1 cellular context compared by ENCODE assay signal in the genomic region with DNA sequence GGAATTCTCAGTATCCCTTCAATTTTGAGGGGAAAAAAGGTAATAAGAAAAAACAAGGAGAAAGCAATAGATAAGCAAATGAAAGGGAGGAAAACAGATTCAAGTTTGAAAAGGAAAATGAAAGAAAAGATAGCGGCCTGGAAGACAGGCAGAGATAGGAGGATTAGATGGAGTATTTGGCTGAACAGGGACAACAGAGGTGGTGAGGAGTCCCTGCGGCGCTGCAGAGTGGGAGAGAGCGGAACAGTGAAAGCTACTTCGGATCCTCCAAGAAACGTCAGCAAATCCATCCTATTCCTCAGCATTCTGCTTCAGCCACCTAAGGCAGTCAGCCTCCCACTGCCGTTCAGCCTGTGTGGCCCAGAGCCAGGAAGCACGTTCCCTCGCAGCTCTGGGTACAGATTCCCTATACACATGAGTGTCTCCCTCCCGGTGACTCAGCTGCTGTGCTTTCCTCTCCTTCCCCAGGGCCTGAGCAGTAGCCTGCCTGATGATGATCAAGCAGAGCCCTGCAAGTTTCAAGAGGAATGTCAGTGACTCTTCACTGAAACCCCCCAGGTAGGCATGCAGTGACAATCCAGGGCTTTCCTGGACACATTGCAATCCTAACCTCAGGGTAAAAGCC.
A peak's percentile ranks its signal among the peaks of the same experiment; 100 is the strongest.
TF ChIP-seq lines count a peak whose summit lies in the region.

No MANE protein-coding gene starts in this region.

TF ChIP-seq in A549, 52 proteins besides CTCF, POLR2A, EP300 and RAD21 (continued from another document):
- TF ChIP-seq, protein P1, sequence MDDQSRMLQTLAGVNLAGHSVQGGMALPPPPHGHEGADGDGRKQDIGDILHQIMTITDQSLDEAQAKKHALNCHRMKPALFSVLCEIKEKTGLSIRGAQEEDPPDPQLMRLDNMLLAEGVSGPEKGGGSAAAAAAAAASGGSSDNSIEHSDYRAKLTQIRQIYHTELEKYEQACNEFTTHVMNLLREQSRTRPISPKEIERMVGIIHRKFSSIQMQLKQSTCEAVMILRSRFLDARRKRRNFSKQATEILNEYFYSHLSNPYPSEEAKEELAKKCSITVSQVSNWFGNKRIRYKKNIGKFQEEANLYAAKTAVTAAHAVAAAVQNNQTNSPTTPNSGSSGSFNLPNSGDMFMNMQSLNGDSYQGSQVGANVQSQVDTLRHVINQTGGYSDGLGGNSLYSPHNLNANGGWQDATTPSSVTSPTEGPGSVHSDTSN (IDR thresholded peaks at IDR 0.05): no peak
- TF ChIP-seq EHF (CRISPR knock-in tag; IDR thresholded peaks at IDR 0.05) (no peak), CHD2 (IDR thresholded peaks at IDR 0.05; ENCODE audit: low read length, partially characterized antibody) (no peak), RFX5 (IDR thresholded peaks at IDR 0.05) (no peak), MAFK (IDR thresholded peaks at IDR 0.05; ENCODE audit: partially characterized antibody) (peak; percentile 62), MAZ (IDR thresholded peaks at IDR 0.05; ENCODE audit: borderline replicate concordance, low read depth, low read length) (no peak), CHD4 (IDR thresholded peaks at IDR 0.05; ENCODE audit: borderline replicate concordance) (no peak), FOXS1 (CRISPR knock-in tag; IDR thresholded peaks at IDR 0.05) (no peak), MYC (IDR thresholded peaks at IDR 0.05; ENCODE audit: borderline replicate concordance, low read length) (no peak), RNF2 (IDR thresholded peaks at IDR 0.05; ENCODE audit: borderline replicate concordance, low read depth) (no peak), KDM1A (IDR thresholded peaks at IDR 0.05; ENCODE audit: low read depth) (no peak), FOSB (CRISPR knock-in tag; IDR thresholded peaks at IDR 0.05) (no peak), TP53 (CRISPR knock-in tag; IDR thresholded peaks at IDR 0.05) (no peak), POLR2AphosphoS2 (conservative IDR thresholded peaks at IDR 0.05; ENCODE audit: low read length) (no peak), NPAS2 (CRISPR knock-in tag; IDR thresholded peaks at IDR 0.05; ENCODE audit: borderline replicate concordance) (no peak), FOSL2 (IDR thresholded peaks at IDR 0.05) (peak; percentile 61), FOSL2 (CRISPR knock-in tag; IDR thresholded peaks at IDR 0.05) (peak; percentile 78), RARB (CRISPR knock-in tag; IDR thresholded peaks at IDR 0.05) (no peak)
- TF ChIP-seq, protein P2, sequence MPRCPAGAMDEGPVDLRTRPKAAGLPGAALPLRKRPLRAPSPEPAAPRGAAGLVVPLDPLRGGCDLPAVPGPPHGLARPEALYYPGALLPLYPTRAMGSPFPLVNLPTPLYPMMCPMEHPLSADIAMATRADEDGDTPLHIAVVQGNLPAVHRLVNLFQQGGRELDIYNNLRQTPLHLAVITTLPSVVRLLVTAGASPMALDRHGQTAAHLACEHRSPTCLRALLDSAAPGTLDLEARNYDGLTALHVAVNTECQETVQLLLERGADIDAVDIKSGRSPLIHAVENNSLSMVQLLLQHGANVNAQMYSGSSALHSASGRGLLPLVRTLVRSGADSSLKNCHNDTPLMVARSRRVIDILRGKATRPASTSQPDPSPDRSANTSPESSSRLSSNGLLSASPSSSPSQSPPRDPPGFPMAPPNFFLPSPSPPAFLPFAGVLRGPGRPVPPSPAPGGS (IDR thresholded peaks at IDR 0.05): no peak
- TF ChIP-seq, protein P3, sequence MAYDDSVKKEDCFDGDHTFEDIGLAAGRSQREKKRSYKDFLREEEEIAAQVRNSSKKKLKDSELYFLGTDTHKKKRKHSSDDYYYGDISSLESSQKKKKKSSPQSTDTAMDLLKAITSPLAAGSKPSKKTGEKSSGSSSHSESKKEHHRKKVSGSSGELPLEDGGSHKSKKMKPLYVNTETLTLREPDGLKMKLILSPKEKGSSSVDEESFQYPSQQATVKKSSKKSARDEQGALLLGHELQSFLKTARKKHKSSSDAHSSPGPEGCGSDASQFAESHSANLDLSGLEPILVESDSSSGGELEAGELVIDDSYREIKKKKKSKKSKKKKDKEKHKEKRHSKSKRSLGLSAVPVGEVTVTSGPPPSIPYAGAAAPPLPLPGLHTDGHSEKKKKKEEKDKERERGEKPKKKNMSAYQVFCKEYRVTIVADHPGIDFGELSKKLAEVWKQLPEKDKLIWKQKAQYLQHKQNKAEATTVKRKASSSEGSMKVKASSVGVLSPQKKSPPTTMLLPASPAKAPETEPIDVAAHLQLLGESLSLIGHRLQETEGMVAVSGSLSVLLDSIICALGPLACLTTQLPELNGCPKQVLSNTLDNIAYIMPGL (CRISPR knock-in tag; IDR thresholded peaks at IDR 0.05; ENCODE audit: borderline replicate concordance): no peak
- TF ChIP-seq, protein P4, sequence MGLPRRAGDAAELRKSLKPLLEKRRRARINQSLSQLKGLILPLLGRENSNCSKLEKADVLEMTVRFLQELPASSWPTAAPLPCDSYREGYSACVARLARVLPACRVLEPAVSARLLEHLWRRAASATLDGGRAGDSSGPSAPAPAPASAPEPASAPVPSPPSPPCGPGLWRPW (IDR thresholded peaks at IDR 0.05): no peak
- TF ChIP-seq, protein P5, sequence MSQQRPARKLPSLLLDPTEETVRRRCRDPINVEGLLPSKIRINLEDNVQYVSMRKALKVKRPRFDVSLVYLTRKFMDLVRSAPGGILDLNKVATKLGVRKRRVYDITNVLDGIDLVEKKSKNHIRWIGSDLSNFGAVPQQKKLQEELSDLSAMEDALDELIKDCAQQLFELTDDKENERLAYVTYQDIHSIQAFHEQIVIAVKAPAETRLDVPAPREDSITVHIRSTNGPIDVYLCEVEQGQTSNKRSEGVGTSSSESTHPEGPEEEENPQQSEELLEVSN (IDR thresholded peaks at IDR 0.05; ENCODE audit: borderline replicate concordance, low read depth): peak; percentile 76
- TF ChIP-seq, protein P6, sequence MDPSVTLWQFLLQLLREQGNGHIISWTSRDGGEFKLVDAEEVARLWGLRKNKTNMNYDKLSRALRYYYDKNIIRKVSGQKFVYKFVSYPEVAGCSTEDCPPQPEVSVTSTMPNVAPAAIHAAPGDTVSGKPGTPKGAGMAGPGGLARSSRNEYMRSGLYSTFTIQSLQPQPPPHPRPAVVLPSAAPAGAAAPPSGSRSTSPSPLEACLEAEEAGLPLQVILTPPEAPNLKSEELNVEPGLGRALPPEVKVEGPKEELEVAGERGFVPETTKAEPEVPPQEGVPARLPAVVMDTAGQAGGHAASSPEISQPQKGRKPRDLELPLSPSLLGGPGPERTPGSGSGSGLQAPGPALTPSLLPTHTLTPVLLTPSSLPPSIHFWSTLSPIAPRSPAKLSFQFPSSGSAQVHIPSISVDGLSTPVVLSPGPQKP (IDR thresholded peaks at IDR 0.05; ENCODE audit: low read depth, low read length): no peak
